ENCODE assay signal across 8 cellular contexts in genomic region chr17:28878981-28879380, GRCh38. TPM values are rescaled to one million over a fixed set of nuclear protein-coding genes. Genes with fewer than 3 reads are reported as not detected.
A peak's percentile ranks its signal among the peaks of the same experiment; 100 is the strongest.
DNase-seq lines count a peak whose midpoint lies in the region; ATAC-seq, FAIRE-seq and TF ChIP-seq lines count a peak whose summit lies in the region.

No MANE protein-coding gene starts in this region.

- no peaks in the 10 kb centered on the region for H3K9me3 ChIP-seq in neuronal stem cell (replicated peaks in 1 of 2; ENCODE audit: control insufficient read depth in 2 of 2, insufficient read depth in 1 of 2, low read depth in 1 of 2, low read length in 2 of 2)

- H3K23ac ChIP-seq in neuronal stem cell (ENCODE audit: low read depth, low read length, poor library complexity): no peak overlapping the region

- H3K27me3 ChIP-seq in bronchial epithelial cell (ENCODE audit: control insufficient read depth, insufficient read depth, low read length) (no peaks in the 10 kb centered on the region), neuronal stem cell (ENCODE audit: control insufficient read depth in 3 of 3, insufficient read depth in 3 of 3, low read depth in 1 of 3, low read length in 3 of 3) (no peaks in the 10 kb centered on the region)

- H2AK5ac ChIP-seq in neuronal stem cell (ENCODE audit: low read depth, low read length): no peak overlapping the region

- no CpG with 5 or more reads among the region's 4 CpGs for WGBS in neuronal stem cell (ENCODE audit: extremely low coverage in 2 of 2, insufficient read length in 2 of 2, insufficient replicate concordance in 1 of 2), 2 donors

- H3K9ac ChIP-seq in neuronal stem cell (ENCODE audit: low read depth, low read length, poor library complexity): no peak overlapping the region

- no peak overlapping the region for H3K27ac ChIP-seq in neuronal stem cell (replicated peaks; ENCODE audit: low read length)

- no peak overlapping the region for H2BK120ac ChIP-seq in neuronal stem cell (ENCODE audit: low read depth, low read length)

- intact Hi-C loops in cardiac septum (cut with DNase I): no loop called here

- H4K91ac ChIP-seq in neuronal stem cell (ENCODE audit: low read depth, low read length, poor library complexity): no peak overlapping the region

- no peak for ATAC-seq in HG03432 (IDR thresholded peaks at IDR 0.05; ENCODE audit: unreplicated experiment)

- H3K36me3 ChIP-seq in bronchial epithelial cell (ENCODE audit: control insufficient read depth, insufficient read depth, low read length): peaks cover 15% of the 10 kb centered on the region
- peaks cover 41 to 61% of the 10 kb centered on the region in 2 donors for H3K36me3 ChIP-seq in neuronal stem cell (replicated peaks in 1 of 2; ENCODE audit: control insufficient read depth in 2 of 2, insufficient read depth in 2 of 2, low read length in 2 of 2)

- H3K14ac ChIP-seq in neuronal stem cell (ENCODE audit: low read length): no peak overlapping the region

- H2AFZ ChIP-seq in neuronal stem cell (ENCODE audit: low read length): no peak overlapping the region

- no peak overlapping the region for H3K4me3 ChIP-seq in bronchial epithelial cell (ENCODE audit: low read depth, low read length)
- no peak overlapping the region for H3K4me3 ChIP-seq in neuronal stem cell (ENCODE audit: low read length in 2 of 2)

- H3K4ac ChIP-seq in neuronal stem cell (ENCODE audit: low read length): no peak overlapping the region

- H2BK12ac ChIP-seq in neuronal stem cell (ENCODE audit: low read length): no peak overlapping the region

- FAIRE-seq in bronchial epithelial cell (lab: Jason Lieb, UNC): no peak

- H3K4me1 ChIP-seq in neuronal stem cell (ENCODE audit: control insufficient read depth in 2 of 2, insufficient read depth in 1 of 2, low read depth in 1 of 2, low read length in 2 of 2): no peaks in the 10 kb centered on the region

- peak overlapping the region; percentile 26 for H2BK5ac ChIP-seq in neuronal stem cell (ENCODE audit: low read length)

- H3K79me1 ChIP-seq in neuronal stem cell (ENCODE audit: low read depth, low read length): no peaks in the 10 kb centered on the region

- TF ChIP-seq CTCF in bronchial epithelial cell (IDR thresholded peaks at IDR 0.05; ENCODE audit: insufficient read depth, low read length, severe bottlenecking): peak; percentile 71

- H4K8ac ChIP-seq in neuronal stem cell (ENCODE audit: low read depth, low read length): no peak overlapping the region

- H2BK15ac ChIP-seq in neuronal stem cell (ENCODE audit: low read length): no peak overlapping the region

- no peak overlapping the region for H3K18ac ChIP-seq in neuronal stem cell (ENCODE audit: low read length)

- no peak overlapping the region for H3K4me2 ChIP-seq in neuronal stem cell (ENCODE audit: insufficient read depth, low read length, poor library complexity, severe bottlenecking)

- DNase-seq in SIG-M5 treated with dmso at 0.1 percent for 504 hours (lab: John Stamatoyannopoulos, UW; ENCODE audit: unreplicated experiment) (peak; percentile 30), SIG-M5 (lab: John Stamatoyannopoulos, UW) (no peak), NCI-H2196 treated with DMSO at 0.1 percent for 48 hours (lab: John Stamatoyannopoulos, UW; ENCODE audit: unreplicated experiment) (peak; percentile 8), bronchial epithelial cell (ENCODE audit: low read depth) (peak; percentile 59), neuronal stem cell (ENCODE audit: low spot score) (no peak), inferior parietal cortex (ENCODE audit: extremely low spot score) (no peak), cardiac septum (ENCODE audit: low spot score) (no peak)

RNA-seq across cellular contexts. Expression of gene FLOT2, which starts 18.6 kb away (rescaled TPM):
- total RNA-seq in bronchial epithelial cell (24.5 TPM in 2 replicates), cardiac septum (80.4 TPM)
- 95.3 TPM for polyA plus RNA-seq in neuronal stem cell (2013, experiment 1 of 2)
- polyA plus RNA-seq in neuronal stem cell (2013, experiment 2 of 2): 94.8 TPM

RNA-seq across cellular contexts. Expression of gene DHRS13, which starts 23.9 kb away (rescaled TPM):
- total RNA-seq in bronchial epithelial cell (2.9 and 11.3 TPM in 2 replicates), cardiac septum (3.0 TPM)
- 15.4 TPM for polyA plus RNA-seq in neuronal stem cell (2013, experiment 1 of 2)
- 14.5 TPM for polyA plus RNA-seq in neuronal stem cell (2013, experiment 2 of 2)

RNA-seq across cellular contexts. Expression of gene ERAL1, which starts 24.2 kb away (rescaled TPM):
- total RNA-seq in bronchial epithelial cell (17.3 and 17.6 TPM in 2 replicates), cardiac septum (31.3 TPM)
- 36.2 TPM for polyA plus RNA-seq in neuronal stem cell (2013, experiment 1 of 2)
- polyA plus RNA-seq in neuronal stem cell (2013, experiment 2 of 2): 39.5 TPM

RNA-seq across cellular contexts. Expression of gene FAM222B, which starts 36.4 kb away (rescaled TPM):
- total RNA-seq in bronchial epithelial cell: 3.2 and 3.6 TPM in 2 replicates
- 38.0 TPM for polyA plus RNA-seq in neuronal stem cell (2013, experiment 1 of 2)
- 37.2 TPM for polyA plus RNA-seq in neuronal stem cell (2013, experiment 2 of 2)
- 18.6 TPM for total RNA-seq in cardiac septum

Comparison
In these comparisons a context has a peak if more than half of its experiments do, and no peak if none do; other contexts are left out.
1. DNase-seq: peak in SIG-M5 treated with dmso at 0.1 percent for 504 hours (single experiment), NCI-H2196 treated with DMSO at 0.1 percent for 48 hours (single experiment) and bronchial epithelial cell (single experiment); none in SIG-M5 (single experiment), neuronal stem cell (single experiment), inferior parietal cortex (single experiment) and cardiac septum (single experiment).